Comparison of ENCODE assay signal across 1 cellular context in the genomic region with DNA sequence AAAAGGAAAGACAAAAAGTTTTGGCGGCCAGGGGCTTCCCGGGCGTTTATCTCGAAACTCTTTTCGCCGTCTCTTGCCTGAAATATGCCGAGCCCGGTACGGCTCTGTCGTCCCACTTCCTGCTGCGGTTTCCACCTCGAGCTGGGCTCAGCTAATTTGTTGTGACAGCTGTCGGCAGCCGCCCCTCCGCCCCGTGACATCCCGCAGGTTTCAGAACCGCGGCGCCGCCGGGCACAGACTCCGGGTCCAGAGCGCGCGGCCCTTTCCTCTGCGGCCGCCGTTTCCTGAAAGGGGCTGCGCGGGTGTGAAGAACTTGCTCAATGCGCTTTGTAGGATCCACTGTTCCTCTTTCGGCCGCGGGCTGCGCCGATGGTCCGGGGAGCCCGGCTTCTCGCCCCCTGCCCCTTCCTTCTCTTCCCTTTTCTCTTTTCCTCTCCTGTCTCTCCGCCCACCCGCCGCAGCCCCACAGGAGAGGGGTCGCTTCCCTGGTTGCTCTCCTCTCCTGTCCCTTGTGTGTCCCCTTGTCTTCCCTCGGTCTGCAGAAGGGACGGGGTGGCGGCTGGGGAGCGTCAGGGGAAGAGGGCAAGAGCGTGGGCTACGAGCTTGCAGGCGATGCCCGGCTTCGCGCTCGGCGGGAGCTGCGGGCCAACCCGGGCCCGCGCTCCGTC.
TF ChIP-seq lines count a peak whose summit lies in the region.

No MANE protein-coding gene starts in this region.

TF ChIP-seq in endothelial cell of umbilical vein, 7 proteins besides CTCF, POLR2A, EP300 and RAD21 (continued from another document):
- no peak for TF ChIP-seq JUN (IDR thresholded peaks at IDR 0.05; ENCODE audit: borderline replicate concordance, insufficient read depth, insufficient read length, low read depth)
- TF ChIP-seq POLR2AphosphoS5 (IDR thresholded peaks at IDR 0.05; ENCODE audit: insufficient read depth, low read depth, low read length): no peak
- TF ChIP-seq GATA2 (IDR thresholded peaks at IDR 0.05; ENCODE audit: insufficient read depth, insufficient read length, low read depth, low read length): no peak
